9 cellular contexts compared by ENCODE assay signal in the genomic region with DNA sequence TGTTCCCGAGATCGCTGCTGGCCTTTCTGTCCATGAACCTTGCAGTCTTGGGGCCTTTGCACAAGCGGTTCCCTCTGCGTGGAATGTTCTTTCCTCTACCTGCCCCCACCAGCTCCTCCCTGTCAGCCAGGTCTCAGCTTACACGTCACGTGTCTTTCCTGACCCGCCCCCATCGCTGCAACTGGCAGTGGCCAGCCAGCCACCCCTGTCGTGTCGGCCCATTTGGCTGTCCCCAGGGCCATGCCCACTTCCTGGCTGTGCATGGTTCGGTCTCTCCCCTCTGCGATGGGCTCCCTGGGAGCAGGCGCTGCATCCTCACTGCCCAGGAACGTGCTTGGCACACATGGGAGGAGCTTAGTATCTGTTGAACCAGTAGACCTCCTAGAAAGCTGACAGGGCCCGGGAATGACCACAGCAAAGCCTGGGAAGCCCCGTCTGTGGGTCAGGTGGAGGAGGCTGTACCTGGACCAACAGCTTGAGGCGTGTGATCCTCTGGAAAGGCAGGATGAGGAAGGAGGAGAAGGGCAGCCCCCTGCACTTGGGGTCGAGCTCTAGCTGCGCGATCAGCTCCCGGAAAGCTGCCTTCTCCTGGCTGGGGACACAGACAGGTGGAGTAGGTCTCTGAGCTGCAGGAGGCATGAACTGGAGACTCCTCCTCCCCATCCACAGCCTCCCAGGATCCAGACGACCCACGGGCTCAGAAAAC. TPM values are rescaled to one million over a fixed set of nuclear protein-coding genes. Genes with fewer than 3 reads are reported as not detected.
DNase-seq lines count a peak whose midpoint lies in the region; ATAC-seq lines count a peak whose summit lies in the region.
"Had no signal": no experiment of that assay in that cellular context is flagged by ENCODE, and none has a peak within 500 bp of the region (broad histone marks: within the 10 kb centered on the region; RNA-seq: fewer than 3 reads in every experiment).

No MANE protein-coding gene starts in this region.

- H3K27ac ChIP-seq in temporal lobe (ENCODE audit: low read depth, low read length), result peak overlapping the region; percentile 59
- H3K27ac ChIP-seq: SJSA1 had no signal

- no peaks in the 10 kb centered on the region for H3K36me3 Mint-ChIP-seq in T-helper 17 cell (ENCODE audit: low read depth)

- H3K27ac Mint-ChIP-seq in T-helper 17 cell, result no peak overlapping the region

- no peaks in the 10 kb centered on the region for H3K9me3 ChIP-seq in T-helper 17 cell (ENCODE audit: control insufficient read depth, low read length, poor library complexity, severe bottlenecking)
- H3K9me3 ChIP-seq: SJSA1 had no signal

- peak; percentile 40 to 66 for DNase-seq in NCI-H2081 (lab: John Stamatoyannopoulos, UW)
- no peak for DNase-seq in NCI-H2081 treated with DMSO at 0.1 percent for 48 hours (lab: John Stamatoyannopoulos, UW)
- no peak for DNase-seq in T-helper 17 cell
- DNase-seq in hepatic stellate cell (ENCODE audit: low spot score), result peak; percentile 65
- no peak for DNase-seq in NCI-H2171 treated with DMSO at 0.1 percent for 48 hours (lab: John Stamatoyannopoulos, UW)
- DNase-seq in DMS 273 treated with DMSO at 0.1 percent for 48 hours (lab: John Stamatoyannopoulos, UW), result no peak

- ATAC-seq in T-helper 17 cell, result no peak
- no peak for ATAC-seq in HG03469 (IDR thresholded peaks at IDR 0.05; ENCODE audit: unreplicated experiment)

- peaks cover 44% of the 10 kb centered on the region for H3K27me3 Mint-ChIP-seq in T-helper 17 cell

- H3K4me3 Mint-ChIP-seq in T-helper 17 cell, result peak overlapping the region; percentile 21

- peaks cover 8% of the 10 kb centered on the region for H3K4me1 Mint-ChIP-seq in T-helper 17 cell

RNA-seq across cellular contexts. Expression of gene SNORC, which starts 21.0 kb away (rescaled TPM):
- total RNA-seq in T-helper 17 cell (1 to 10 TPM; 1.0 TPM), temporal lobe (0.74 TPM)

Comparison
In these comparisons a context has a peak if more than half of its experiments do, and no peak if none do; other contexts are left out.
1. DNase-seq: peak in NCI-H2081 (2 of 2) and hepatic stellate cell (single experiment); none in NCI-H2081 treated with DMSO at 0.1 percent for 48 hours (single experiment), T-helper 17 cell (0 of 3), NCI-H2171 treated with DMSO at 0.1 percent for 48 hours (single experiment) and DMS 273 treated with DMSO at 0.1 percent for 48 hours (single experiment).